18 cellular contexts compared by ENCODE assay signal in the genomic region with DNA sequence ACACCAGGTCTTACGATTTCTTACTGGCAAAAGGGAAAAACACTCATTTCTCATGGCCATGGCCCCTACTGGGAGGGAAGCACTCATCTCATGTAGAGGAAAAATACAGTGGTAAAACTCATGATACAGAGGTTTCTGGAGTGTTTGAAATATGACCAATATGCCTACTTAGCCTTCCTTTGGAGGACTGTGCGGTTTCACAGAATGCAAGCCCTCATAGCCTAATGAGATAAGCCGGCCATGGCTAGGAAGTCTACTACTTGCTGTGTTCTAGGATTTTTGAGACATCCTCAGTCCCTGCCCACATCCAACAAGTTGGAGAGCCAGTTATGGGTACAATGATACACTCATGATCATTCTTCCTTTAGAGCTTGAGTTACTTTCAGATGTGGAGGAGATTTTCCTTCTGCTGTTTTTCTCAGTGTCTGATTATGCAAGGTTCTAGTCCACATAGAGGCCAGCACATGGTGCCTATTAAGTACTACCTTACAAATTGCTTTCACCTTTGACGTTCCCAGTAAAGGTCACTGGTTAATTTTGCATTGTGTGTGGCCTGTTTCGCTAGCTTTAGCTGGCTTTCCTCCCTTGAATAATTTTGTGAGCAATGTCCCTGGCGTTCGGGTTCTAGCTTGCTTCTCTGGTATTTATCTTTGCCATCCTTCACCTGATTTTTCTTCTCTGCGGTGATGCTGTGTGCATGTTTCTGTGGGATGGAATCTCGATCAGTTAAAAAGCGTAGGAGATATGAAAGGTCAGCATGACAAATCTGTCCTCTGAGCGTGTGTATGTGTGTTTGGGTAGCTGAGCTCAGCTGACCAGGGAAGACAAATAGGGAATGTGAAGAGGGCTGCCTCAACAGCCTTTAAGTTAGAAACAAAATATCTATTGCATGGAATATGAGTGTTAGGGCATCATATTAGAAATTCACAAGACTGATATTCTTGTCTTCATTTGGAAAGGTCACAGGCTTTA.
DNase-seq lines count a peak whose midpoint lies in the region; ATAC-seq and TF ChIP-seq lines count a peak whose summit lies in the region.
"Had no signal": no experiment of that assay in that cellular context is flagged by ENCODE, and none has a peak within 500 bp of the region (broad histone marks: within the 10 kb centered on the region; RNA-seq: fewer than 3 reads in every experiment).

No MANE protein-coding gene starts in this region.

- no peaks in the 10 kb centered on the region for H3K4me1 Mint-ChIP-seq in glutamatergic neuron (ENCODE audit: low read depth, unreplicated experiment)
- H3K4me1 Mint-ChIP-seq: CD8-positive, alpha-beta memory T cell had no signal

- H3F3A ChIP-seq in smooth muscle cell (ENCODE audit: low read depth) = no peaks in the 10 kb centered on the region

- H3K27ac ChIP-seq in esophagus muscularis mucosa (replicated peaks in 1 of 4) = no peak overlapping the region
- no peak overlapping the region for H3K27ac ChIP-seq in lower lobe of right lung
- H3K27ac ChIP-seq in smooth muscle cell (ENCODE audit: low read depth) = no peak overlapping the region
- H3K27ac ChIP-seq: C4-2B, SJCRH30 had no signal

- H3K9me3 Mint-ChIP-seq in glutamatergic neuron (ENCODE audit: unreplicated experiment) = no peaks in the 10 kb centered on the region
- H3K9me3 Mint-ChIP-seq: CD8-positive, alpha-beta memory T cell had no signal

- ATAC-seq in lower lobe of right lung = peak; percentile 89 to 93
- ATAC-seq: K562 had no signal

- H3K9me3 ChIP-seq in esophagus muscularis mucosa (no peaks in the 10 kb centered on the region), lower lobe of right lung (no peaks in the 10 kb centered on the region), smooth muscle cell (replicated peaks; ENCODE audit: low read depth) (no peaks in the 10 kb centered on the region)
- H3K9me3 ChIP-seq: MG63, SJCRH30 had no signal

- H3K27me3 ChIP-seq in esophagus muscularis mucosa (no peaks in the 10 kb centered on the region), lower lobe of right lung (ENCODE audit: low read depth) (no peaks in the 10 kb centered on the region), smooth muscle cell (ENCODE audit: low read depth) (peaks cover 4% of the 10 kb centered on the region)
- H3K27me3 ChIP-seq: MG63, SJCRH30 had no signal

- TF ChIP-seq CTCF in esophagus muscularis mucosa (IDR thresholded peaks at IDR 0.05) = no peak
- TF ChIP-seq CTCF in lower lobe of right lung (IDR thresholded peaks at IDR 0.05) = no peak
- TF ChIP-seq CTCF in glutamatergic neuron (IDR thresholded peaks at IDR 0.05; ENCODE audit: partially characterized antibody, unreplicated experiment) = no peak
- TF ChIP-seq CTCF in smooth muscle cell (IDR thresholded peaks at IDR 0.05; ENCODE audit: borderline replicate concordance, insufficient read depth, poor library complexity, severe bottlenecking) = no peak

- 87% methylated on average over 11 of the region's 11 CpGs for WGBS in esophagus muscularis mucosa
- 90% methylated on average over 11 of the region's 11 CpGs for WGBS in smooth muscle cell (ENCODE audit: low lambda C conversion rate)

- DNase-seq in NCI-H510A treated with DMSO at 0.1 percent for 48 hours (lab: John Stamatoyannopoulos, UW) = peak; percentile 85
- no peak for DNase-seq in NCI-H510A (lab: John Stamatoyannopoulos, UW)
- peak; percentile 70 for DNase-seq in esophagus muscularis mucosa (ENCODE audit: extremely low spot score)
- DNase-seq in lower lobe of right lung = no peak
- no peak for DNase-seq in glutamatergic neuron
- DNase-seq in smooth muscle cell (lab: John Stamatoyannopoulos, UW; ENCODE audit: unreplicated experiment) = no peak
- no peak for DNase-seq in activated CD4-positive, alpha-beta T cell treated with anti-CD3 and anti-CD28 coated beads for 48 hours
- DNase-seq: Calu3; CD8-positive, alpha-beta memory T cell; DMS153; GDM1; MG63; NCI-H1694 treated with DMSO at 0.1 percent for 48 hours; NCI-H2171; OCI-M1; SJCRH30 had no signal

- TF ChIP-seq POLR2A in esophagus muscularis mucosa (IDR thresholded peaks at IDR 0.05; ENCODE audit: low read depth) = no peak

- H3K9ac ChIP-seq in smooth muscle cell (ENCODE audit: low read depth) = no peak overlapping the region

- H2AFZ ChIP-seq in smooth muscle cell (ENCODE audit: low read depth) = no peak overlapping the region

- TF ChIP-seq EP300 in esophagus muscularis mucosa (IDR thresholded peaks at IDR 0.05) = no peak

- no peak overlapping the region for H3K27ac Mint-ChIP-seq in glutamatergic neuron (ENCODE audit: unreplicated experiment)
- H3K27ac Mint-ChIP-seq: CD8-positive, alpha-beta memory T cell had no signal

- no peaks in the 10 kb centered on the region for H3K79me2 ChIP-seq in smooth muscle cell (ENCODE audit: low read depth)

- no peak overlapping the region for H3K4me2 ChIP-seq in smooth muscle cell

- H3K4me3 ChIP-seq in esophagus muscularis mucosa = no peak overlapping the region
- no peak overlapping the region for H3K4me3 ChIP-seq in lower lobe of right lung
- no peak overlapping the region for H3K4me3 ChIP-seq in smooth muscle cell
- H3K4me3 ChIP-seq: K562, MG63, SJCRH30 had no signal

- no peaks in the 10 kb centered on the region for H3K27me3 Mint-ChIP-seq in glutamatergic neuron (ENCODE audit: unreplicated experiment)

- no peaks in the 10 kb centered on the region for H4K20me1 ChIP-seq in smooth muscle cell (ENCODE audit: low read depth)

- peaks cover 0 to 6% (median 0%) of the 10 kb centered on the region in 4 donors for H3K4me1 ChIP-seq in esophagus muscularis mucosa
- H3K4me1 ChIP-seq in lower lobe of right lung = peaks cover 5% of the 10 kb centered on the region
- no peaks in the 10 kb centered on the region for H3K4me1 ChIP-seq in smooth muscle cell (ENCODE audit: low read depth)
- H3K4me1 ChIP-seq: SJCRH30 had no signal

- no peaks in the 10 kb centered on the region for H3K36me3 ChIP-seq in esophagus muscularis mucosa
- H3K36me3 ChIP-seq in lower lobe of right lung = no peaks in the 10 kb centered on the region
- no peaks in the 10 kb centered on the region for H3K36me3 ChIP-seq in smooth muscle cell (ENCODE audit: low read depth)
- H3K36me3 ChIP-seq: MG63, SJCRH30 had no signal

- intact Hi-C loops in esophagus muscularis mucosa (cut with DNase I) (no loop called here), lower lobe of right lung (cut with DNase I) (no loop called here)

- H3K36me3 Mint-ChIP-seq in glutamatergic neuron (ENCODE audit: unreplicated experiment) = no peaks in the 10 kb centered on the region
- H3K36me3 Mint-ChIP-seq: CD8-positive, alpha-beta memory T cell had no signal

- no peak overlapping the region for H3K4me3 Mint-ChIP-seq in glutamatergic neuron (ENCODE audit: unreplicated experiment)
- H3K4me3 Mint-ChIP-seq: CD8-positive, alpha-beta memory T cell had no signal

Comparison
In these comparisons a context has a peak if more than half of its experiments do, and no peak if none do; other contexts are left out.
1. DNase-seq: peak in NCI-H510A treated with DMSO at 0.1 percent for 48 hours (single experiment) and esophagus muscularis mucosa (single experiment); none in NCI-H510A (single experiment), lower lobe of right lung (single experiment), glutamatergic neuron (single experiment), smooth muscle cell (single experiment) and activated CD4-positive, alpha-beta T cell treated with anti-CD3 and anti-CD28 coated beads for 48 hours (single experiment).